ENCODE assay signal across 17 cellular contexts in genomic region chr17:15913826-15914225, GRCh38.
"Had no signal": no experiment of that assay in that cellular context is flagged by ENCODE, and none has a peak within 500 bp of the region (broad histone marks: within the 10 kb centered on the region; RNA-seq: fewer than 3 reads in every experiment).

No MANE protein-coding gene starts in this region.

- FAIRE-seq: kidney had no signal

- H3K9me3 ChIP-seq: colonic mucosa, psoas muscle, suprapubic skin, transverse colon, vagina had no signal

- H3K27ac ChIP-seq: colonic mucosa, foreskin keratinocyte, psoas muscle, skin epidermis, suprapubic skin, transverse colon, vagina, WERI-Rb-1 had no signal

- DNase-seq: activated CD4-positive, alpha-beta T cell treated with anti-CD3 and anti-CD28 coated beads for 1 hour; amniotic stem cell; caudate nucleus; colonic mucosa; foreskin keratinocyte; glutamatergic neuron; hypothalamus; kidney; mammary epithelial cell; psoas muscle; right cardiac atrium; transverse colon; WERI-Rb-1 had no signal

- H3K27me3 ChIP-seq: vagina had no signal

- ATAC-seq: foreskin keratinocyte, left lobe of liver, psoas muscle, right cardiac atrium had no signal

- H3K4me3 ChIP-seq: colonic mucosa, psoas muscle, skin epidermis, suprapubic skin, transverse colon, vagina had no signal

- H3K4me1 ChIP-seq: colonic mucosa, foreskin keratinocyte, psoas muscle had no signal

- H3K36me3 ChIP-seq: colonic mucosa, suprapubic skin, transverse colon, vagina, WERI-Rb-1 had no signal
